In genomic region chr7:134926396-134926795, GRCh38 we compare ENCODE assay signal across 17 cellular contexts. TPM values are rescaled to one million over a fixed set of nuclear protein-coding genes. Genes with fewer than 3 reads are reported as not detected.
DNase-seq lines count a peak whose midpoint lies in the region; ATAC-seq and TF ChIP-seq lines count a peak whose summit lies in the region.
"Had no signal": no experiment of that assay in that cellular context is flagged by ENCODE, and none has a peak within 500 bp of the region (broad histone marks: within the 10 kb centered on the region; RNA-seq: fewer than 3 reads in every experiment).

No MANE protein-coding gene starts in this region.

- POLR2A ChIA-PET in IMR-90 (lab: Charles Lee; ENCODE audit: unreplicated experiment), result no interaction called here

- H4K20me1 ChIP-seq in IMR-90 (ENCODE audit: insufficient read depth, low read length), result peaks cover 37% of the 10 kb centered on the region; the same call in 1 of the 2 replicates

- H3K36me3 ChIP-seq in IMR-90 (ENCODE audit: control insufficient read depth, insufficient read depth, low read length) (peaks cover 20% of the 10 kb centered on the region), skeletal muscle satellite cell (ENCODE audit: insufficient read depth, low read length) (peaks cover 23% of the 10 kb centered on the region)

- no peak overlapping the region for H3K27ac ChIP-seq in IMR-90 (ENCODE audit: insufficient read depth, low read length)
- H3K27ac ChIP-seq: KMS-11, SJSA1 had no signal

- no TSS peak for BruUV-seq in IMR-90 (replicated peaks; lab: Mats Ljungman, UMichigan)

- H3K9me1 ChIP-seq in IMR-90 (ENCODE audit: insufficient read depth, low read length), result peaks cover 5% of the 10 kb centered on the region

- H3K4me3 ChIP-seq in IMR-90 (ENCODE audit: insufficient read depth, low read depth, low read length), result no peak overlapping the region
- H3K4me3 ChIP-seq in skeletal muscle satellite cell (ENCODE audit: low read length), result no peak overlapping the region
- H3K4me3 ChIP-seq: SJSA1 had no signal

- peak; percentile 62 for DNase-seq in EL
- peak; percentile 26 for DNase-seq in IMR-90
- peak; percentile 26 for DNase-seq in iris pigment epithelial cell (ENCODE audit: low read depth)
- no peak for DNase-seq in Right ventricle myocardium inferior (ENCODE audit: missing footprints)
- DNase-seq in NCI-H226, result no peak
- DNase-seq in stimulated activated CD4-positive, alpha-beta T cell treated with anti-CD3 and anti-CD28 coated beads, Interleukin-1b, Interleukin-23, amount 100 ng/mL, for 48 hours, result no peak
- DNase-seq: C1 segment of cervical spinal cord; CD8-positive, alpha-beta T cell; DND-41; GDM1; NCI-H1092 treated with DMSO at 0.1 percent for 48 hours; NCI-H2029 treated with DMSO at 0.1 percent for 48 hours; NCI-H2171; NCI-H524 treated with DMSO at 0.1 percent for 48 hours had no signal

- intact Hi-C loops in IMR-90 (cut with micrococcal nuclease) (no loop called here), Right ventricle myocardium inferior (cut with DNase I) (no loop called here)

- H2BK20ac ChIP-seq in IMR-90 (ENCODE audit: low read depth, low read length), result no peak overlapping the region

- H3K4me1 ChIP-seq in IMR-90 (ENCODE audit: control insufficient read depth, insufficient read depth, low read length) (peaks cover 10% of the 10 kb centered on the region), skeletal muscle satellite cell (ENCODE audit: control insufficient read depth, insufficient read depth, low read length) (peaks cover 27% of the 10 kb centered on the region)

- no peak for TF ChIP-seq POLR2A in IMR-90 (IDR thresholded peaks at IDR 0.05; ENCODE audit: low read depth, low read length)

- H3K56ac ChIP-seq in IMR-90 (ENCODE audit: extremely low read depth, insufficient read depth, low read length), result no peak overlapping the region

- no peak overlapping the region for H3K18ac ChIP-seq in IMR-90 (ENCODE audit: low read depth, low read length)

- H3K9ac ChIP-seq in IMR-90 (ENCODE audit: low read depth, low read length) (no peak overlapping the region), skeletal muscle satellite cell (ENCODE audit: low read depth, low read length) (peak overlapping the region; percentile 12)
- H3K9ac ChIP-seq: KMS-11 had no signal

- no peaks in the 10 kb centered on the region for H3K9me3 ChIP-seq in IMR-90 (ENCODE audit: control insufficient read depth, insufficient read depth, low read length)
- H3K9me3 ChIP-seq in skeletal muscle satellite cell (replicated peaks; ENCODE audit: low read length), result no peaks in the 10 kb centered on the region
- H3K9me3 ChIP-seq: SJSA1 had no signal

- in situ Hi-C loops in IMR-90 (cut with MboI; ENCODE audit: low sequenced_read_pairs), result no loop called here

- H3K79me1 ChIP-seq in IMR-90 (ENCODE audit: low read depth in 1 of 2, low read length in 2 of 2), result peaks cover 37 to 70% of the 10 kb centered on the region in 2 experiments

- WGBS in IMR-90 (ENCODE audit: extremely low coverage in 2 of 2, insufficient read length in 1 of 2), 2 experiments, result no CpG with 5 or more reads among the region's 1 CpG

- no peak overlapping the region for H3K4ac ChIP-seq in IMR-90 (ENCODE audit: low read depth, low read length)

- H4K5ac ChIP-seq in IMR-90 (ENCODE audit: low read depth, low read length), result no peak overlapping the region

- H2AK5ac ChIP-seq in IMR-90 (ENCODE audit: low read depth, low read length), result no peak overlapping the region

- CTCF ChIA-PET in IMR-90 (lab: Yijun Ruan, JAX), result no interaction called here

- H2AK9ac ChIP-seq in IMR-90 (replicated peaks; ENCODE audit: low read depth, low read length, poor library complexity), result no peak overlapping the region

- no peak overlapping the region for H2AFZ ChIP-seq in IMR-90 (replicated peaks; ENCODE audit: low read length, poor library complexity)

- dilution Hi-C loops in IMR-90 (cut with HindIII; ENCODE audit: low sequenced_read_pairs, unreplicated experiment), result no loop called here

- no peak overlapping the region for H2BK120ac ChIP-seq in IMR-90 (ENCODE audit: low read depth, low read length)

- TF ChIP-seq CTCF in IMR-90 (conservative IDR thresholded peaks at IDR 0.05; ENCODE audit: low read depth, low read length), result no peak

- H3K14ac ChIP-seq in IMR-90 (replicated peaks; ENCODE audit: low read depth, low read length), result no peak overlapping the region

- H2BK15ac ChIP-seq in IMR-90 (ENCODE audit: low read depth, low read length), result no peak overlapping the region

- H3K4me2 ChIP-seq in IMR-90 (ENCODE audit: low read depth, low read length) (no peak overlapping the region), skeletal muscle satellite cell (ENCODE audit: low read length) (peak overlapping the region; percentile 7)
- H3K4me2 ChIP-seq: KMS-11 had no signal

- ATAC-seq in IMR-90 (ENCODE audit: low read depth), result no peak
- no peak for ATAC-seq in Right ventricle myocardium inferior
- ATAC-seq: CD8-positive, alpha-beta T cell had no signal

- no peak overlapping the region for H4K91ac ChIP-seq in IMR-90 (ENCODE audit: insufficient read depth, low read depth, low read length)

- no peaks in the 10 kb centered on the region for H3K27me3 ChIP-seq in IMR-90 (ENCODE audit: control insufficient read depth, insufficient read depth, low read length)
- no peaks in the 10 kb centered on the region for H3K27me3 ChIP-seq in skeletal muscle satellite cell (ENCODE audit: control insufficient read depth, insufficient read depth, low read length)
- H3K27me3 ChIP-seq: SJSA1 had no signal

- no peak overlapping the region for H4K8ac ChIP-seq in IMR-90 (ENCODE audit: low read depth in 2 of 2, low read length in 2 of 2)

- H3K23ac ChIP-seq in IMR-90 (ENCODE audit: low read depth, low read length), result no peak overlapping the region

- H2BK5ac ChIP-seq in IMR-90 (ENCODE audit: low read depth, low read length, poor library complexity, severe bottlenecking), result peak overlapping the region; percentile 60

- no peak for TF ChIP-seq RAD21 in IMR-90 (IDR thresholded peaks at IDR 0.05; ENCODE audit: low read length)

TF ChIP-seq in IMR-90, 13 proteins besides CTCF, POLR2A, EP300 and RAD21:
- TF ChIP-seq SMC3 (IDR thresholded peaks at IDR 0.05; ENCODE audit: low read depth, low read length) (no peak), ELK1 (IDR thresholded peaks at IDR 0.05; ENCODE audit: borderline replicate concordance, low read depth, low read length) (no peak), BHLHE40 (IDR thresholded peaks at IDR 0.05; ENCODE audit: low read depth, low read length) (no peak), MAZ (IDR thresholded peaks at IDR 0.05; ENCODE audit: borderline replicate concordance, low read depth, low read length) (no peak), RCOR1 (IDR thresholded peaks at IDR 0.05; ENCODE audit: insufficient replicate concordance, low read length) (no peak), USF2 (IDR thresholded peaks at IDR 0.05; ENCODE audit: low read depth, low read length) (no peak), FOS (IDR thresholded peaks at IDR 0.05; ENCODE audit: low read depth, low read length) (no peak), NFE2L2 (IDR thresholded peaks at IDR 0.05; ENCODE audit: low read depth, low read length) (no peak), MAFK (IDR thresholded peaks at IDR 0.05; ENCODE audit: low read depth, low read length) (no peak)

RNA-seq across cellular contexts. Expression of gene AGBL3, which starts 59.9 kb away (rescaled TPM):
- total RNA-seq in IMR-90 (2012; rRNA removed), result 0.18 and 0.28 TPM in 2 replicates
- polyA plus RNA-seq in IMR-90 (2012; rRNA removed), result 0.16 and 0.65 TPM in 2 replicates
- 0.13 and 0.24 TPM in 2 replicates for polyA plus RNA-seq in IMR-90 (2012; cell fraction: cytosol; rRNA removed)
- 0.08 and 0.55 TPM in 2 replicates for polyA plus RNA-seq in IMR-90 (2012; cell fraction: nucleus; rRNA removed; ENCODE audit: low replicate concordance)
- 0.76 and 1.5 TPM in 2 replicates for total RNA-seq in skeletal muscle satellite cell (2012; rRNA removed)
- total RNA-seq in Right ventricle myocardium inferior, result 2.2 TPM

Comparison
In these comparisons a context has a peak if more than half of its experiments do, and no peak if none do; other contexts are left out.
1. DNase-seq: peak in EL (single experiment), IMR-90 (single experiment) and iris pigment epithelial cell (single experiment); none in Right ventricle myocardium inferior (single experiment), NCI-H226 (single experiment) and stimulated activated CD4-positive, alpha-beta T cell treated with anti-CD3 and anti-CD28 coated beads, Interleukin-1b, Interleukin-23, amount 100 ng/mL, for 48 hours (single experiment).